Comparison of ENCODE assay signal across 23 cellular contexts in genomic region chr17:61026818-61027217, GRCh38.
"Had no signal": no experiment of that assay in that cellular context is flagged by ENCODE, and none has a peak within 500 bp of the region (broad histone marks: within the 10 kb centered on the region; RNA-seq: fewer than 3 reads in every experiment).

No MANE protein-coding gene starts in this region.

- H3K9me3 ChIP-seq: SJCRH30 had no signal

- H3K27ac ChIP-seq: HL-60, RWPE1, SJCRH30 had no signal

- ATAC-seq: Panc1, PC-3 had no signal

- DNase-seq: KBM-7; MV-4-11; NCI-H1048; NCI-H1105; NCI-H1417; NCI-H1436 treated with DMSO at 0.1 percent for 48 hours; NCI-H1694; NCI-H187 treated with DMSO at 0.1 percent for 48 hours; NCI-H2029 treated with DMSO at 0.1 percent for 48 hours; NCI-H2107; NCI-H2227 treated with DMSO at 0.1 percent for 48 hours; NCI-H510A; NCI-H524 treated with DMSO at 0.1 percent for 48 hours; NCI-H69; NCI-H774; NK-92 treated with Interleukin-12 subunit alpha and Interleukin-12 subunit beta, amount 100 ng/mL, for 24 hours; PC-3; SHP77 treated with DMSO at 0.1 percent for 48 hours; SJCRH30; T-helper 2 cell had no signal

- H3K4me3 ChIP-seq: SJCRH30 had no signal

- H3K36me3 ChIP-seq: SJCRH30 had no signal

- H3K27me3 ChIP-seq: SJCRH30 had no signal
